ENCODE assay signal across 18 cellular contexts in the genomic region with DNA sequence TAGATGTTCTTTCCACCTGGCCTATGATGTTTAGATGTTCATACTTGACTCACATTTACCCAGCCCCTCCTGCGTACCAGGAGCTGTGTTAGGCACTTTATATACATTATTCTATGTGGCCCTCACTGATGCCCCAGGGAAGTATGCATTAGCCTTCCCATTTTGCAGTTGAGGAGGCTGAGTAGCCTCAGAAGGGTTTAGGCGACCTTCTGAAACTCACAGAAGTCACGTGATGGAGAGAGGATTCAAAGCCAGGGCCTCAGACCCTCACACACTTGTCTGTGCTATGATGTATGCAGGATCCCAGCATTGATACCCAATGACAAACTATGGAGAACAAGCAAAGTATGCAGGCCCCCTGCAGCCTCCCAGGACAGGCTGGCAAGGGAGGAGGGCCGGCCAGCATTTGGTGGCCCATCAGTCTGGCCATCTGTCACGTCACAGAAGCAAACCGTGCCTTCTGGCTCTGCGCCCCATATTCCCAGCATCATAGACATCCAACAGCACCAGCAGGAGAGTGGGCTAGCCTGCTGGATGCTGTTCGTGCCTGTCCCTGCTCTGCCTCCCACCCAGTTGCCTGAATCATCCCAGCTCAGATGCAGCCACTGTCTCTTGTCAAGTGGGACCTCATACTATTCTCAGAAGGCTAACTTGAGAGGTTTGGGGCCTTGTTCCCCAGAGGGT. TPM values are rescaled to one million over a fixed set of nuclear protein-coding genes. Genes with fewer than 3 reads are reported as not detected.
"Had no signal": no experiment of that assay in that cellular context is flagged by ENCODE, and none has a peak within 500 bp of the region (broad histone marks: within the 10 kb centered on the region; RNA-seq: fewer than 3 reads in every experiment).

No MANE protein-coding gene starts in this region.

- H3K9me3 Mint-ChIP-seq: activated T-cell treated with anti-CD3 and anti-CD28 coated beads, Interleukin-2, amount 50 U/mL, for 72 hours; natural killer cell; stimulated activated memory B cell treated with anti-CD40 and anti-IgM and Interleukin-4, amounts not matched to agents 10 μg/mL and 1 μg/mL and 100 μg/mL, for 72 hours; T-helper 2 cell treated with Interferon-gamma antibody and Interleukin-4, amounts not matched to agents 5 μg/mL and 100 μg/mL, for 36 hours had no signal

- H3K4me2 ChIP-seq: hepatocyte had no signal

- DNase-seq: activated CD4-positive, alpha-beta T cell treated with anti-CD3 and anti-CD28 coated beads for 48 hours; activated CD4-positive, CD25-positive, alpha-beta regulatory T cell; activated CD8-positive, alpha-beta memory T cell treated with anti-CD3 and anti-CD28 coated beads, Interleukin-2, amount 50 U/mL, for 48 hours; activated CD8-positive, alpha-beta T cell treated with anti-CD3 and anti-CD28 coated beads, Interleukin-2, amount 10 ng/mL, durations not matched to agents 7 days and 5 days; activated effector memory CD4-positive, alpha-beta T cell treated with anti-CD3 and anti-CD28 coated beads, Interleukin-2, amount 50 U/mL, for 16 hours; activated naive CD4-positive, alpha-beta T cell treated with anti-CD3 and anti-CD28 coated beads, Interleukin-2, amount 50 U/mL, for 16 hours; activated T-cell treated with anti-CD3 and anti-CD28 coated beads, Interleukin-2, amount 50 U/mL, for 72 hours; aorta; effector CD8-positive, alpha-beta T cell; natural killer cell; pancreas; stimulated activated CD4-positive, alpha-beta T cell treated with anti-CD3 and anti-CD28 coated beads, Interleukin-4, amount 100 ng/mL, for 4 hours; upper lobe of right lung had no signal

- H3K36me3 ChIP-seq: pancreas, upper lobe of right lung had no signal

- H3K27me3 ChIP-seq: hepatocyte, pancreas, upper lobe of right lung had no signal

- H3K4me1 Mint-ChIP-seq: natural killer cell had no signal

- ATAC-seq: activated CD8-positive, alpha-beta T cell treated with anti-CD3 and anti-CD28 coated beads, Interleukin-2, amount 10 ng/mL, durations not matched to agents 7 days and 5 days; activated T-cell treated with anti-CD3 and anti-CD28 coated beads, Interleukin-2, amount 50 U/mL, for 72 hours; natural killer cell; pancreas; sciatic nerve; stimulated activated memory B cell treated with anti-CD40 and anti-IgM and Interleukin-4, amounts not matched to agents 10 μg/mL and 1 μg/mL and 100 μg/mL, for 72 hours had no signal

- H3K4me3 ChIP-seq: hepatocyte, pancreas, thoracic aorta, upper lobe of right lung had no signal

- H3K4me1 ChIP-seq: pancreas, upper lobe of right lung had no signal

- H3K27ac ChIP-seq: hepatocyte, pancreas, upper lobe of right lung had no signal

- H3K27ac Mint-ChIP-seq: activated CD8-positive, alpha-beta T cell treated with anti-CD3 and anti-CD28 coated beads, Interleukin-2, amount 10 ng/mL, durations not matched to agents 7 days and 5 days; activated T-cell treated with anti-CD3 and anti-CD28 coated beads, Interleukin-2, amount 50 U/mL, for 72 hours; natural killer cell; stimulated activated memory B cell treated with anti-CD40 and anti-IgM and Interleukin-4, amounts not matched to agents 10 μg/mL and 1 μg/mL and 100 μg/mL, for 72 hours; T-helper 2 cell treated with Interferon-gamma antibody and Interleukin-4, amounts not matched to agents 5 μg/mL and 100 μg/mL, for 36 hours had no signal

- H3K4me3 Mint-ChIP-seq: activated CD8-positive, alpha-beta T cell treated with anti-CD3 and anti-CD28 coated beads, Interleukin-2, amount 10 ng/mL, durations not matched to agents 7 days and 5 days; activated T-cell treated with anti-CD3 and anti-CD28 coated beads, Interleukin-2, amount 50 U/mL, for 72 hours; natural killer cell; stimulated activated memory B cell treated with anti-CD40 and anti-IgM and Interleukin-4, amounts not matched to agents 10 μg/mL and 1 μg/mL and 100 μg/mL, for 72 hours; T-helper 2 cell treated with Interferon-gamma antibody and Interleukin-4, amounts not matched to agents 5 μg/mL and 100 μg/mL, for 36 hours had no signal

- H3K27me3 Mint-ChIP-seq: stimulated activated memory B cell treated with anti-CD40 and anti-IgM and Interleukin-4, amounts not matched to agents 10 μg/mL and 1 μg/mL and 100 μg/mL, for 72 hours had no signal

- H3K79me2 ChIP-seq: hepatocyte had no signal

- H3K9me3 ChIP-seq: pancreas, thoracic aorta, upper lobe of right lung had no signal

- H2AFZ ChIP-seq: hepatocyte had no signal

RNA-seq across cellular contexts. Expression of a gene that starts 50.3 kb away (rescaled TPM):
- total RNA-seq: activated CD8-positive, alpha-beta T cell treated with anti-CD3 and anti-CD28 coated beads, Interleukin-2, amount 10 ng/mL, durations not matched to agents 7 days and 5 days had no signal
